In genomic region chr3:110165753-110166152, GRCh38 we compare ENCODE assay signal across 23 cellular contexts.
A peak's percentile ranks its signal among the peaks of the same experiment; 100 is the strongest.
DNase-seq lines count a peak whose midpoint lies in the region; ATAC-seq and TF ChIP-seq lines count a peak whose summit lies in the region.
"Had no signal": no experiment of that assay in that cellular context is flagged by ENCODE, and none has a peak within 500 bp of the region (broad histone marks: within the 10 kb centered on the region; RNA-seq: fewer than 3 reads in every experiment).

No MANE protein-coding gene starts in this region.

- H3K9ac ChIP-seq in iPS-18a (ENCODE audit: low read length) = peak overlapping the region; percentile 8
- no peak overlapping the region for H3K9ac ChIP-seq in trophoblast cell (ENCODE audit: low read length)

- POLR2A ChIA-PET in WTC11 (lab: Charles Lee) = no interaction called here

- H3K36me3 Mint-ChIP-seq in GM23338 (ENCODE audit: low read depth) (peaks cover 5% of the 10 kb centered on the region; the same call in 2 of the 3 replicates), WTC11 (0 out of 2 replicates have a peak, but pooled peaks cover 2% of the 10 kb centered on the region)
- H3K36me3 Mint-ChIP-seq: activated CD8-positive, alpha-beta memory T cell treated with anti-CD3 and anti-CD28 coated beads, Interleukin-2, amount 10 ng/mL, durations not matched to agents 7 days and 5 days had no signal

- no peak overlapping the region for H2AK5ac ChIP-seq in trophoblast cell (ENCODE audit: low read length)

- H3K27me3 ChIP-seq in GM23338 (ENCODE audit: insufficient read depth) (no peaks in the 10 kb centered on the region), iPS-18a (ENCODE audit: control insufficient read depth, insufficient read depth, low read length) (no peaks in the 10 kb centered on the region), trophoblast cell (ENCODE audit: insufficient read depth, low read length) (no peaks in the 10 kb centered on the region)
- H3K27me3 ChIP-seq: BE2C, colonic mucosa, sigmoid colon had no signal

- H2BK5ac ChIP-seq in trophoblast cell (ENCODE audit: low read depth, low read length, poor library complexity) = no peak overlapping the region

- H3K9me3 Mint-ChIP-seq in GM23338 = peaks cover 2% of the 10 kb centered on the region; the same call in 1 of the 3 replicates
- no peaks in the 10 kb centered on the region; the same call in 1 of the 2 replicates for H3K9me3 Mint-ChIP-seq in WTC11

- no peak overlapping the region for H3K4ac ChIP-seq in trophoblast cell (ENCODE audit: low read depth, low read length)

- H3F3A ChIP-seq in GM23338 (replicated peaks; ENCODE audit: low read depth) = no peaks in the 10 kb centered on the region

- H4K8ac ChIP-seq in trophoblast cell (ENCODE audit: low read depth, low read length) = no peak overlapping the region

- no CpG with 5 or more reads among the region's 8 CpGs for WGBS in trophoblast cell (ENCODE audit: extremely low coverage, insufficient coverage, insufficient read length)

- H3K9me3 ChIP-seq in iPS-18a (ENCODE audit: control insufficient read depth, low read depth, low read length) (no peaks in the 10 kb centered on the region), trophoblast cell (ENCODE audit: insufficient read depth, low read depth, low read length) (no peaks in the 10 kb centered on the region)
- H3K9me3 ChIP-seq: BE2C, colonic mucosa, mucosa of descending colon, sigmoid colon had no signal

- H3K4me1 ChIP-seq in GM23338 (ENCODE audit: insufficient read depth) (peaks cover 23% of the 10 kb centered on the region), iPS-18a (ENCODE audit: control insufficient read depth, low read depth, low read length) (peaks cover 36% of the 10 kb centered on the region), trophoblast cell (ENCODE audit: control insufficient read depth in 1 of 2, insufficient read depth in 2 of 2, low read length in 2 of 2) (peaks cover 0 to 2% of the 10 kb centered on the region in 2 experiments)
- H3K4me1 ChIP-seq: BE2C, colonic mucosa, sigmoid colon had no signal

- H3K79me1 ChIP-seq in trophoblast cell (ENCODE audit: low read length) = no peaks in the 10 kb centered on the region

- H4K91ac ChIP-seq in trophoblast cell (ENCODE audit: low read depth, low read length) = no peak overlapping the region

- H3K14ac ChIP-seq in trophoblast cell (ENCODE audit: low read length) = no peak overlapping the region

- H3K27ac Mint-ChIP-seq in GM23338 (peak overlapping the region; percentile 93), WTC11 (peak overlapping the region; percentile 96)
- H3K27ac Mint-ChIP-seq: activated CD8-positive, alpha-beta memory T cell treated with anti-CD3 and anti-CD28 coated beads, Interleukin-2, amount 10 ng/mL, durations not matched to agents 7 days and 5 days had no signal

- H3K36me3 ChIP-seq in GM23338 (ENCODE audit: insufficient read depth) = no peaks in the 10 kb centered on the region
- no peaks in the 10 kb centered on the region for H3K36me3 ChIP-seq in iPS-18a (ENCODE audit: control insufficient read depth, low read depth, low read length)
- no peaks in the 10 kb centered on the region for H3K36me3 ChIP-seq in trophoblast cell (ENCODE audit: control insufficient read depth in 1 of 2, insufficient read depth in 2 of 2, low read length in 2 of 2)
- H3K36me3 ChIP-seq: BE2C, colonic mucosa, sigmoid colon had no signal

- H3K27ac ChIP-seq in GM23338 (ENCODE audit: low read depth) (peak overlapping the region; percentile 81), iPS-18a (ENCODE audit: low read length) (no peak overlapping the region), trophoblast cell (ENCODE audit: low read depth, low read length) (no peak overlapping the region), coronary artery (no peak overlapping the region)
- H3K27ac ChIP-seq: colonic mucosa, sigmoid colon had no signal

- no peaks in the 10 kb centered on the region for H3K79me2 ChIP-seq in GM23338 (replicated peaks; ENCODE audit: insufficient read depth)
- no peaks in the 10 kb centered on the region for H3K79me2 ChIP-seq in trophoblast cell (ENCODE audit: control insufficient read depth, insufficient read depth, low read length, poor library complexity)

- no peak overlapping the region for H2BK120ac ChIP-seq in trophoblast cell (ENCODE audit: insufficient read depth, low read length, poor library complexity)

- no peak overlapping the region for H4K12ac ChIP-seq in trophoblast cell (ENCODE audit: low read depth, low read length)

- peak overlapping the region; percentile 73 for H3K4me2 ChIP-seq in GM23338
- peak overlapping the region; percentile 27 for H3K4me2 ChIP-seq in trophoblast cell (ENCODE audit: low read length)

- TF ChIP-seq CTCF in GM23338 (conservative IDR thresholded peaks at IDR 0.05; ENCODE audit: low read depth in 2 of 2) (no peak), WTC11 (IDR thresholded peaks at IDR 0.05) (no peak), coronary artery (IDR thresholded peaks at IDR 0.05) (no peak)

- H3K27me3 Mint-ChIP-seq in GM23338 (ENCODE audit: insufficient read depth, low read depth, poor library complexity) (no peaks in the 10 kb centered on the region), WTC11 (ENCODE audit: low read depth) (no peaks in the 10 kb centered on the region)
- H3K27me3 Mint-ChIP-seq: activated CD8-positive, alpha-beta memory T cell treated with anti-CD3 and anti-CD28 coated beads, Interleukin-2, amount 10 ng/mL, durations not matched to agents 7 days and 5 days had no signal

- no peak overlapping the region for H3K18ac ChIP-seq in trophoblast cell (ENCODE audit: low read length)

- CTCF ChIA-PET in WTC11 (lab: Charles Lee) = no interaction called here

- peak overlapping the region; percentile 5; the same call in 2 of the 3 replicates for H3K4me3 Mint-ChIP-seq in GM23338
- peak overlapping the region; percentile 56 for H3K4me3 Mint-ChIP-seq in WTC11
- H3K4me3 Mint-ChIP-seq: activated CD8-positive, alpha-beta memory T cell treated with anti-CD3 and anti-CD28 coated beads, Interleukin-2, amount 10 ng/mL, durations not matched to agents 7 days and 5 days had no signal

- no peak overlapping the region for H2AFZ ChIP-seq in GM23338
- no peak overlapping the region for H2AFZ ChIP-seq in trophoblast cell (ENCODE audit: insufficient read depth, low read length, poor library complexity)

- no peaks in the 10 kb centered on the region for H3K9me2 ChIP-seq in GM23338 (ENCODE audit: insufficient read depth)

- ATAC-seq in GM23338 = peak; percentile 81
- peak; percentile 87 for ATAC-seq in WTC11
- ATAC-seq: activated CD8-positive, alpha-beta memory T cell treated with anti-CD3 and anti-CD28 coated beads, Interleukin-2, amount 10 ng/mL, durations not matched to agents 7 days and 5 days; mucosa of descending colon had no signal

- DNase-seq in GM23338 (ENCODE audit: low spot score) (peak; percentile 59), WTC11 (ENCODE audit: low spot score) (peak; percentile 16), trophoblast cell (no peak), OCI-M1 (lab: John Stamatoyannopoulos, UW) (no peak), AG20443 (ENCODE audit: low spot score) (no peak), coronary artery (ENCODE audit: low spot score) (no peak)
- no peak for DNase-seq in effector CD8-positive, alpha-beta T cell (lab: John Stamatoyannopoulos, UW)
- DNase-seq: activated CD4-positive, alpha-beta T cell treated with anti-CD3 and anti-CD28 coated beads for 1 hour; activated CD8-positive, alpha-beta memory T cell treated with anti-CD3 and anti-CD28 coated beads, Interleukin-2, amount 10 ng/mL, durations not matched to agents 7 days and 5 days; activated effector memory CD4-positive, alpha-beta T cell treated with anti-CD3 and anti-CD28 coated beads, Interleukin-2, amount 50 U/mL, for 16 hours; aorta; BE2C; colonic mucosa; glutamatergic neuron; Kasumi-1; mucosa of descending colon; NCI-H1436; NCI-H2227 treated with DMSO at 0.1 percent for 48 hours; nucleus accumbens; SIG-M5; sigmoid colon; substantia nigra had no signal

- H3K4me1 Mint-ChIP-seq in GM23338 (peaks cover 29% of the 10 kb centered on the region), WTC11 (peaks cover 38% of the 10 kb centered on the region)
- H3K4me1 Mint-ChIP-seq: activated CD8-positive, alpha-beta memory T cell treated with anti-CD3 and anti-CD28 coated beads, Interleukin-2, amount 10 ng/mL, durations not matched to agents 7 days and 5 days had no signal

- H4K20me1 ChIP-seq in GM23338 (replicated peaks; ENCODE audit: insufficient read depth) = no peaks in the 10 kb centered on the region

- H3K4me3 ChIP-seq in GM23338 (peak overlapping the region; percentile 26; the same call in 1 of the 2 replicates), iPS-18a (ENCODE audit: low read length) (peak overlapping the region; percentile 40), trophoblast cell (ENCODE audit: low read depth, low read length) (no peak overlapping the region), coronary artery (no peak overlapping the region)
- H3K4me3 ChIP-seq: colonic mucosa, mucosa of descending colon, sigmoid colon had no signal

- H3K23ac ChIP-seq in trophoblast cell (ENCODE audit: low read length) = no peak overlapping the region

- no peak overlapping the region for H2BK12ac ChIP-seq in trophoblast cell (ENCODE audit: low read length)

TF ChIP-seq in GM23338, 12 proteins besides CTCF, POLR2A, EP300 and RAD21 (continues in another document):
- TF ChIP-seq JUNB (IDR thresholded peaks at IDR 0.05; ENCODE audit: unreplicated experiment) (no peak), POLR2AphosphoS5 (IDR thresholded peaks at IDR 0.05; ENCODE audit: low read depth) (no peak), ZNF114 (CRISPR knock-in tag; IDR thresholded peaks at IDR 0.05) (no peak), NANOG (IDR thresholded peaks at IDR 0.05; ENCODE audit: borderline replicate concordance) (no peak; the same call in 1 of the 2 replicates), EZH2 (IDR thresholded peaks at IDR 0.05; ENCODE audit: low read depth, unreplicated experiment) (no peak), ZNF331 (CRISPR knock-in tag; IDR thresholded peaks at IDR 0.05; ENCODE audit: low read depth) (no peak), EZH2phosphoT487 (IDR thresholded peaks at IDR 0.05; ENCODE audit: unreplicated experiment) (no peak)

TF ChIP-seq in WTC11, 78 proteins besides CTCF, POLR2A, EP300 and RAD21:
- TF ChIP-seq SP1 (CRISPR knock-in tag; conservative IDR thresholded peaks at IDR 0.05) (no peak), E2F4 (CRISPR knock-in tag; IDR thresholded peaks at IDR 0.05; ENCODE audit: borderline replicate concordance, low read depth) (0 out of 2 replicates have a peak, but pooled peaks have one; percentile 45)
TF ChIP-seq in WTC11: peak in this region for 1.

Comparison
In these comparisons a context has a peak if more than half of its experiments do, and no peak if none do; other contexts are left out.
1. DNase-seq: peak in GM23338 (single experiment) and WTC11 (single experiment); none in trophoblast cell (0 of 2), OCI-M1 (single experiment), AG20443 (single experiment), coronary artery (single experiment) and effector CD8-positive, alpha-beta T cell (single experiment).
2. H3K4me3 ChIP-seq: peak in GM23338 (single experiment) and iPS-18a (single experiment); none in trophoblast cell (single experiment) and coronary artery (single experiment).